Comparison of ENCODE assay signal across 10 cellular contexts in the genomic region with DNA sequence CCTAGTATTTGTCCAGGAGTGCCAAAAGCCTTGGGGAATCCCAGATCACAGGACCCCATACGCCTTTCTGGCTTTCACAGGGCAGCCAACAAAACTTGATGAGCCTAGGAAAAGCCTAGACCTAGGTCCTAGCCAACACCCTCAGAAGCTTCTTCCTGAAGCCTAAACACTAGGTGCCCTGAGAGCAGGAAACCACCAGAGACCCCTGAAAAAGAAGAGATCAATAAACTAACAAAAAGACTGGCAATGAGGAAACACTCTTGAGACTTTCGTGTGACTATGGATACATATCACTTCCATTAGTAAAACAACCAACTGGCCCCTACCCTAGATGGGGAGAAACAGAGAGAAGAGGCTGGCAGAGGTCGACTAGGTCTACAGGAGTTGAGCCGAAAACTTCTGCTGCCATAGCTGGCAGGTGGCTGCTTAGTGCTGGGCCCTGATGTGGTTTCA. TPM values are rescaled to one million over a fixed set of nuclear protein-coding genes. Genes with fewer than 3 reads are reported as not detected.
A peak's percentile ranks its signal among the peaks of the same experiment; 100 is the strongest.
DNase-seq lines count a peak whose midpoint lies in the region; ATAC-seq, FAIRE-seq and TF ChIP-seq lines count a peak whose summit lies in the region.
"Had no signal": no experiment of that assay in that cellular context is flagged by ENCODE, and none has a peak within 500 bp of the region (broad histone marks: within the 10 kb centered on the region; RNA-seq: fewer than 3 reads in every experiment).

No MANE protein-coding gene starts in this region.

- H3K4me3 Mint-ChIP-seq in activated naive CD4-positive, alpha-beta T cell treated with anti-CD3 and anti-CD28 coated beads, Interleukin-2, amount 10 ng/mL, durations not matched to agents 7 days and 5 days: peak overlapping the region; percentile 81
- peak overlapping the region; percentile 96 for H3K4me3 Mint-ChIP-seq in activated naive CD8-positive, alpha-beta T cell treated with anti-CD3 and anti-CD28 coated beads for 36 hours

- FAIRE-seq in D721Med (lab: Jason Lieb, UNC): no peak

- TF ChIP-seq CTCF in lower lobe of right lung (IDR thresholded peaks at IDR 0.05) (no peak), tibial nerve (IDR thresholded peaks at IDR 0.05) (no peak), D721Med (IDR thresholded peaks at IDR 0.05; ENCODE audit: insufficient read depth, missing control alignments) (no peak)

- CTCF ChIA-PET in activated naive CD4-positive, alpha-beta T cell treated with anti-CD3 and anti-CD28 coated beads, Interleukin-2, amount 10 ng/mL, durations not matched to agents 7 days and 5 days (lab: Charles Lee): interaction anchor here (1.1 to 2.3 kb wide), 5 partner anchors 13 to 54 kb away, joined by 3 to 9 read pairs (median 4); partner anchors contain the start of gene PSMD3

- ATAC-seq in lower lobe of right lung: no peak
- no peak for ATAC-seq in HG03378 (IDR thresholded peaks at IDR 0.05; ENCODE audit: unreplicated experiment)

- H3K9me3 ChIP-seq in lower lobe of right lung: no peaks in the 10 kb centered on the region
- H3K9me3 ChIP-seq in tibial nerve: no peaks in the 10 kb centered on the region

- no peaks in the 10 kb centered on the region for H3K9me3 Mint-ChIP-seq in activated naive CD4-positive, alpha-beta T cell treated with anti-CD3 and anti-CD28 coated beads, Interleukin-2, amount 10 ng/mL, durations not matched to agents 7 days and 5 days
- no peaks in the 10 kb centered on the region for H3K9me3 Mint-ChIP-seq in activated naive CD8-positive, alpha-beta T cell treated with anti-CD3 and anti-CD28 coated beads for 36 hours

- intact Hi-C loops in lower lobe of right lung (cut with DNase I): no loop called here

- no peak for DNase-seq in activated naive CD4-positive, alpha-beta T cell treated with anti-CD3 and anti-CD28 coated beads, Interleukin-2, amount 10 ng/mL, durations not matched to agents 7 days and 5 days
- no peak for DNase-seq in activated naive CD4-positive, alpha-beta T cell (lab: John Stamatoyannopoulos, UW)
- no peak for DNase-seq in activated naive CD8-positive, alpha-beta T cell treated with anti-CD3 and anti-CD28 coated beads for 36 hours
- no peak for DNase-seq in lower lobe of right lung
- no peak for DNase-seq in tibial nerve (ENCODE audit: low spot score in 2 of 2)
- no peak for DNase-seq in hepatic stellate cell (ENCODE audit: low spot score)
- no peak for DNase-seq in D721Med (ENCODE audit: insufficient read length, low spot score)

- TF ChIP-seq EP300 in tibial nerve (IDR thresholded peaks at IDR 0.05): no peak

- H3K27ac Mint-ChIP-seq in activated naive CD4-positive, alpha-beta T cell treated with anti-CD3 and anti-CD28 coated beads, Interleukin-2, amount 10 ng/mL, durations not matched to agents 7 days and 5 days: peak overlapping the region; percentile 98
- peak overlapping the region; percentile 96 for H3K27ac Mint-ChIP-seq in activated naive CD8-positive, alpha-beta T cell treated with anti-CD3 and anti-CD28 coated beads for 36 hours

- no peaks in the 10 kb centered on the region for H3K27me3 Mint-ChIP-seq in activated naive CD4-positive, alpha-beta T cell treated with anti-CD3 and anti-CD28 coated beads, Interleukin-2, amount 10 ng/mL, durations not matched to agents 7 days and 5 days
- no peaks in the 10 kb centered on the region for H3K27me3 Mint-ChIP-seq in activated naive CD8-positive, alpha-beta T cell treated with anti-CD3 and anti-CD28 coated beads for 36 hours

- H3K4me3 ChIP-seq in lower lobe of right lung (peak overlapping the region; percentile 87), tibial nerve (peak overlapping the region in 3 of 4 donors; percentile 76 to 92 (median 91))

- H3K27me3 ChIP-seq in lower lobe of right lung (ENCODE audit: low read depth): no peaks in the 10 kb centered on the region
- no peaks in the 10 kb centered on the region for H3K27me3 ChIP-seq in tibial nerve

- H3K27ac ChIP-seq in lower lobe of right lung (peak overlapping the region; percentile 96), tibial nerve (peak overlapping the region in 2 of 4 donors; percentile 86 to 93)

- H3K36me3 ChIP-seq in lower lobe of right lung (peaks cover 30% of the 10 kb centered on the region), tibial nerve (peaks cover 3 to 31% (median 22%) of the 10 kb centered on the region in 3 donors)

- TF ChIP-seq POLR2A in tibial nerve (IDR thresholded peaks at IDR 0.05): no peak

- peaks cover 54% of the 10 kb centered on the region for H3K4me1 ChIP-seq in lower lobe of right lung
- peaks cover 0 to 49% (median 30%) of the 10 kb centered on the region in 4 donors for H3K4me1 ChIP-seq in tibial nerve

- WGBS in tibial nerve, 2 donors: 37 to 39% methylated on average over 4 of the region's 4 CpGs

- H3K4me1 Mint-ChIP-seq in activated naive CD4-positive, alpha-beta T cell treated with anti-CD3 and anti-CD28 coated beads, Interleukin-2, amount 10 ng/mL, durations not matched to agents 7 days and 5 days: peaks cover 65% of the 10 kb centered on the region
- H3K4me1 Mint-ChIP-seq in activated naive CD8-positive, alpha-beta T cell treated with anti-CD3 and anti-CD28 coated beads for 36 hours: peaks cover 68% of the 10 kb centered on the region

- peaks cover 39% of the 10 kb centered on the region for H3K36me3 Mint-ChIP-seq in activated naive CD4-positive, alpha-beta T cell treated with anti-CD3 and anti-CD28 coated beads, Interleukin-2, amount 10 ng/mL, durations not matched to agents 7 days and 5 days
- peaks cover 35% of the 10 kb centered on the region for H3K36me3 Mint-ChIP-seq in activated naive CD8-positive, alpha-beta T cell treated with anti-CD3 and anti-CD28 coated beads for 36 hours

RNA-seq across cellular contexts. Expression of gene ORMDL3, which starts 1.2 kb away (rescaled TPM):
- total RNA-seq in activated naive CD8-positive, alpha-beta T cell treated with anti-CD3 and anti-CD28 coated beads for 36 hours: 10 to 100 TPM; 59.1 to 62.3 TPM
- total RNA-seq in lower lobe of right lung (61.3 TPM), tibial nerve (10 to 100 TPM; 45.7 to 88.2 (median 72.3) TPM)

RNA-seq across cellular contexts. Expression of gene LRRC3C, which starts 1.4 kb away (rescaled TPM):
- total RNA-seq in activated naive CD8-positive, alpha-beta T cell treated with anti-CD3 and anti-CD28 coated beads for 36 hours: not detected
- not detected for total RNA-seq in lower lobe of right lung
- total RNA-seq in tibial nerve: not detected
- total RNA-seq: G401, subcutaneous adipose tissue had no signal

RNA-seq across cellular contexts. Expression of gene GSDMB, which starts 7.7 kb away (rescaled TPM):
- 1 to 10 TPM; 7.6 to 8.7 TPM for total RNA-seq in activated naive CD8-positive, alpha-beta T cell treated with anti-CD3 and anti-CD28 coated beads for 36 hours
- total RNA-seq in lower lobe of right lung (11.1 TPM), tibial nerve (10 to 100 TPM in 3 of 4 donors, 1 to 10 TPM in 1; 8.1 to 21.2 (median 16.8) TPM)

RNA-seq across cellular contexts. Expression of gene GSDMA, which starts 36.6 kb away (rescaled TPM):
- total RNA-seq in activated naive CD8-positive, alpha-beta T cell treated with anti-CD3 and anti-CD28 coated beads for 36 hours: under 1 TPM; 0.14 to 0.16 TPM
- 0.62 TPM for total RNA-seq in lower lobe of right lung
- total RNA-seq in tibial nerve: under 1 TPM in 1 of 4 donors, not detected in 3; 0.20 TPM
- total RNA-seq: G401 had no signal

RNA-seq across cellular contexts. Expression of gene PSMD3, which starts 54.4 kb away (rescaled TPM):
- total RNA-seq in activated naive CD8-positive, alpha-beta T cell treated with anti-CD3 and anti-CD28 coated beads for 36 hours: 100 to 1,000 TPM; 173 to 177 TPM
- total RNA-seq in lower lobe of right lung: 79.3 TPM
- 100 to 1,000 TPM in 1 of 4 donors, 10 to 100 TPM in 3; 64.7 to 109 (median 72.1) TPM for total RNA-seq in tibial nerve
